Comparison of ENCODE assay signal across 25 cellular contexts in genomic region chr5:108653201-108653600, GRCh38.
"Had no signal": no experiment of that assay in that cellular context is flagged by ENCODE, and none has a peak within 500 bp of the region (broad histone marks: within the 10 kb centered on the region; RNA-seq: fewer than 3 reads in every experiment).

No MANE protein-coding gene starts in this region.

- FAIRE-seq: endometrium, islet of Langerhans, keratinocyte had no signal

- H3K36me3 ChIP-seq: colonic mucosa, gastrocnemius medialis, heart right ventricle, left lung, lower lobe of right lung had no signal

- H3K27me3 ChIP-seq: colonic mucosa, gastrocnemius medialis, heart right ventricle, left lung had no signal

- H3K9me3 ChIP-seq: colonic mucosa, gastrocnemius medialis, heart right ventricle, left lung, lower lobe of right lung, mucosa of descending colon had no signal

- H3K4me1 ChIP-seq: colonic mucosa, gastrocnemius medialis, left lung had no signal

- H3K27ac ChIP-seq: colonic mucosa, gastrocnemius medialis, heart right ventricle, left lung, lower lobe of right lung had no signal

- H3K4me3 ChIP-seq: colonic mucosa, gastrocnemius medialis, heart right ventricle, left lung, lower lobe of right lung, mucosa of descending colon had no signal

- DNase-seq: colonic mucosa; cortex of kidney; effector CD8-positive, alpha-beta T cell; effector memory CD8-positive, alpha-beta T cell; endodermal cell; erythroblast; foreskin fibroblast; foreskin melanocyte; gastrocnemius medialis; glutamatergic neuron; head of caudate nucleus; heart right ventricle; hippocampal formation; left cardiac atrium; left lung; left ventricle myocardium superior; lower lobe of right lung; mesenchymal stem cell; mucosa of descending colon; naive B cell; naive thymus-derived CD8-positive, alpha-beta T cell had no signal

- ATAC-seq: effector memory CD8-positive, alpha-beta T cell; esophagus mucosa; gastrocnemius medialis; heart right ventricle; left cardiac atrium; left lung; left ventricle myocardium superior; lower lobe of right lung; mucosa of descending colon; naive thymus-derived CD8-positive, alpha-beta T cell had no signal
